In genomic region chr10:48551796-48552591, GRCh38 we compare ENCODE assay signal across 8 cellular contexts. TPM values are rescaled to one million over a fixed set of nuclear protein-coding genes. Genes with fewer than 3 reads are reported as not detected.
DNase-seq lines count a peak whose midpoint lies in the region; ATAC-seq and TF ChIP-seq lines count a peak whose summit lies in the region.

No MANE protein-coding gene starts in this region.

- DNase-seq in AG09319 (ENCODE audit: extremely low read depth, low read depth): peak; percentile 35
- peak; percentile 92 for DNase-seq in NCI-H1694 treated with DMSO at 0.1 percent for 48 hours (lab: John Stamatoyannopoulos, UW)
- peak; percentile 35 for DNase-seq in activated CD8-positive, alpha-beta T cell treated with anti-CD3 and anti-CD28 coated beads, Interleukin-2, amount 10 ng/mL, durations not matched to agents 7 days and 5 days
- DNase-seq in head of caudate nucleus: peak in 40 of 42 donors; percentile 27 to 82 (median 56)
- DNase-seq in progenitor cell of endocrine pancreas (ENCODE audit: low spot score, unreplicated experiment): no peak
- DNase-seq in NCI-H226: no peak

- no peak for ATAC-seq in activated CD8-positive, alpha-beta T cell treated with anti-CD3 and anti-CD28 coated beads, Interleukin-2, amount 10 ng/mL, durations not matched to agents 7 days and 5 days
- ATAC-seq in HG02678 (IDR thresholded peaks at IDR 0.05; ENCODE audit: unreplicated experiment): no peak

- no peak overlapping the region for H3K4me3 Mint-ChIP-seq in activated CD8-positive, alpha-beta T cell treated with anti-CD3 and anti-CD28 coated beads, Interleukin-2, amount 10 ng/mL, durations not matched to agents 7 days and 5 days
- no peak overlapping the region for H3K4me3 Mint-ChIP-seq in progenitor cell of endocrine pancreas (ENCODE audit: low read depth)

- no peak overlapping the region for H3K27ac Mint-ChIP-seq in activated CD8-positive, alpha-beta T cell treated with anti-CD3 and anti-CD28 coated beads, Interleukin-2, amount 10 ng/mL, durations not matched to agents 7 days and 5 days
- H3K27ac Mint-ChIP-seq in progenitor cell of endocrine pancreas: no peak overlapping the region

- no peaks in the 10 kb centered on the region for H3K27me3 Mint-ChIP-seq in activated CD8-positive, alpha-beta T cell treated with anti-CD3 and anti-CD28 coated beads, Interleukin-2, amount 10 ng/mL, durations not matched to agents 7 days and 5 days (ENCODE audit: low read depth)
- H3K27me3 Mint-ChIP-seq in progenitor cell of endocrine pancreas: peaks cover 8% of the 10 kb centered on the region

- H3K4me1 Mint-ChIP-seq in activated CD8-positive, alpha-beta T cell treated with anti-CD3 and anti-CD28 coated beads, Interleukin-2, amount 10 ng/mL, durations not matched to agents 7 days and 5 days (ENCODE audit: low read depth): no peaks in the 10 kb centered on the region
- H3K4me1 Mint-ChIP-seq in progenitor cell of endocrine pancreas (ENCODE audit: low read depth): no peaks in the 10 kb centered on the region

- H3K36me3 Mint-ChIP-seq in activated CD8-positive, alpha-beta T cell treated with anti-CD3 and anti-CD28 coated beads, Interleukin-2, amount 10 ng/mL, durations not matched to agents 7 days and 5 days (ENCODE audit: low read depth): no peaks in the 10 kb centered on the region
- no peaks in the 10 kb centered on the region for H3K36me3 Mint-ChIP-seq in progenitor cell of endocrine pancreas (ENCODE audit: insufficient read depth)

- POLR2A ChIA-PET in activated CD8-positive, alpha-beta T cell treated with anti-CD3 and anti-CD28 coated beads, Interleukin-2, amount 10 ng/mL, durations not matched to agents 7 days and 5 days (lab: Charles Lee): no interaction called here

- intact Hi-C loops in head of caudate nucleus (cut with DNase I): loop anchor here (1.0 kb wide), 1 partner anchor 104 kb away; no protein-coding TSS in a partner anchor

- H3K9me3 Mint-ChIP-seq in activated CD8-positive, alpha-beta T cell treated with anti-CD3 and anti-CD28 coated beads, Interleukin-2, amount 10 ng/mL, durations not matched to agents 7 days and 5 days (ENCODE audit: insufficient read depth): no peaks in the 10 kb centered on the region
- H3K9me3 Mint-ChIP-seq in progenitor cell of endocrine pancreas (ENCODE audit: low read depth): no peaks in the 10 kb centered on the region

- TF ChIP-seq CTCF in AG09319 (IDR thresholded peaks at IDR 0.05; ENCODE audit: low read depth, low read length) (peak; percentile 78), GM12874 (IDR thresholded peaks at IDR 0.05; ENCODE audit: insufficient read depth, low read depth, low read length) (peak; percentile 58), progenitor cell of endocrine pancreas (IDR thresholded peaks at IDR 0.05; ENCODE audit: unreplicated experiment) (peak; percentile 79)

- CTCF ChIA-PET in activated CD8-positive, alpha-beta T cell treated with anti-CD3 and anti-CD28 coated beads, Interleukin-2, amount 10 ng/mL, durations not matched to agents 7 days and 5 days (lab: Charles Lee): interaction anchor here (1.0 to 9.6 kb wide), 2 partner anchors 105 to 188 kb away, joined by 4 to 84 read pairs; no protein-coding TSS in a partner anchor

RNA-seq across cellular contexts. Expression of gene ARHGAP22, which starts 52.9 kb away (rescaled TPM):
- not detected for total RNA-seq in activated CD8-positive, alpha-beta T cell treated with anti-CD3 and anti-CD28 coated beads, Interleukin-2, amount 10 ng/mL, durations not matched to agents 7 days and 5 days
- total RNA-seq in progenitor cell of endocrine pancreas: 3.8 and 4.7 TPM in 2 replicates

Comparison
In these comparisons a context has a peak if more than half of its experiments do, and no peak if none do; other contexts are left out.
1. DNase-seq: peak in AG09319 (single experiment), NCI-H1694 treated with DMSO at 0.1 percent for 48 hours (single experiment), activated CD8-positive, alpha-beta T cell treated with anti-CD3 and anti-CD28 coated beads, Interleukin-2, amount 10 ng/mL, durations not matched to agents 7 days and 5 days (single experiment) and head of caudate nucleus (40 of 42); none in progenitor cell of endocrine pancreas (single experiment) and NCI-H226 (single experiment).
2. Peak in every context shown above with its lines, with median percentiles within 50 percentile points of each other: CTCF ChIP-seq.